20 cellular contexts compared by ENCODE assay signal in genomic region chr5:80662108-80662507, GRCh38. TPM values are rescaled to one million over a fixed set of nuclear protein-coding genes. Genes with fewer than 3 reads are reported as not detected.
A peak's percentile ranks its signal among the peaks of the same experiment; 100 is the strongest.
DNase-seq lines count a peak whose midpoint lies in the region; ATAC-seq lines count a peak whose summit lies in the region.
"Had no signal": no experiment of that assay in that cellular context is flagged by ENCODE, and none has a peak within 500 bp of the region (broad histone marks: within the 10 kb centered on the region; RNA-seq: fewer than 3 reads in every experiment).

No MANE protein-coding gene starts in this region.

- H3K27ac ChIP-seq in epithelial cell of prostate: peak overlapping the region; percentile 76
- no peak overlapping the region for H3K27ac ChIP-seq in caudate nucleus (ENCODE audit: low read depth, low read length)
- H3K27ac ChIP-seq: A549 had no signal

- H3K27ac Mint-ChIP-seq in activated naive CD8-positive, alpha-beta T cell treated with anti-CD3 and anti-CD28 coated beads, Interleukin-2, amount 50 U/mL, for 24 hours: no peak overlapping the region
- H3K27ac Mint-ChIP-seq in activated naive CD8-positive, alpha-beta T cell treated with anti-CD3 and anti-CD28 coated beads for 36 hours: no peak overlapping the region
- peak overlapping the region in 1 of 2 donors; percentile 80 for H3K27ac Mint-ChIP-seq in stimulated activated naive CD8-positive, alpha-beta T cell treated with anti-CD3 and anti-CD28 coated beads, Interleukin-15, amount 100 ng/mL, for 72 hours

- H3K4me1 Mint-ChIP-seq in activated naive CD8-positive, alpha-beta T cell treated with anti-CD3 and anti-CD28 coated beads, Interleukin-2, amount 50 U/mL, for 24 hours: peaks cover 31% of the 10 kb centered on the region
- peaks cover 12% of the 10 kb centered on the region for H3K4me1 Mint-ChIP-seq in activated naive CD8-positive, alpha-beta T cell treated with anti-CD3 and anti-CD28 coated beads for 36 hours
- H3K4me1 Mint-ChIP-seq in stimulated activated naive CD8-positive, alpha-beta T cell treated with anti-CD3 and anti-CD28 coated beads, Interleukin-15, amount 100 ng/mL, for 72 hours: peaks cover 23% of the 10 kb centered on the region

- H3K36me3 Mint-ChIP-seq in activated naive CD8-positive, alpha-beta T cell treated with anti-CD3 and anti-CD28 coated beads, Interleukin-2, amount 50 U/mL, for 24 hours (ENCODE audit: low read depth): peaks cover 68% of the 10 kb centered on the region
- H3K36me3 Mint-ChIP-seq in activated naive CD8-positive, alpha-beta T cell treated with anti-CD3 and anti-CD28 coated beads for 36 hours: peaks cover 58% of the 10 kb centered on the region

- peak; percentile 57 for ATAC-seq in activated naive CD8-positive, alpha-beta T cell treated with anti-CD3 and anti-CD28 coated beads, Interleukin-2, amount 50 U/mL, for 24 hours
- ATAC-seq in stimulated activated naive CD8-positive, alpha-beta T cell treated with anti-CD3 and anti-CD28 coated beads, Interleukin-15, amount 100 ng/mL, for 72 hours: peak; percentile 80
- ATAC-seq in HG03432 (IDR thresholded peaks at IDR 0.05; ENCODE audit: unreplicated experiment): no peak
- ATAC-seq: A549, Panc1 had no signal

- H3K27me3 Mint-ChIP-seq in activated naive CD8-positive, alpha-beta T cell treated with anti-CD3 and anti-CD28 coated beads, Interleukin-2, amount 50 U/mL, for 24 hours: no peaks in the 10 kb centered on the region
- H3K27me3 Mint-ChIP-seq in activated naive CD8-positive, alpha-beta T cell treated with anti-CD3 and anti-CD28 coated beads for 36 hours: no peaks in the 10 kb centered on the region
- no peaks in the 10 kb centered on the region for H3K27me3 Mint-ChIP-seq in stimulated activated naive CD8-positive, alpha-beta T cell treated with anti-CD3 and anti-CD28 coated beads, Interleukin-15, amount 100 ng/mL, for 72 hours

- H3K4me3 Mint-ChIP-seq in activated naive CD8-positive, alpha-beta T cell treated with anti-CD3 and anti-CD28 coated beads, Interleukin-2, amount 50 U/mL, for 24 hours: no peak overlapping the region
- no peak overlapping the region for H3K4me3 Mint-ChIP-seq in activated naive CD8-positive, alpha-beta T cell treated with anti-CD3 and anti-CD28 coated beads for 36 hours
- H3K4me3 Mint-ChIP-seq in stimulated activated naive CD8-positive, alpha-beta T cell treated with anti-CD3 and anti-CD28 coated beads, Interleukin-15, amount 100 ng/mL, for 72 hours: no peak overlapping the region

- DNase-seq in activated naive CD8-positive, alpha-beta T cell treated with anti-CD3 and anti-CD28 coated beads, Interleukin-2, amount 50 U/mL, for 24 hours: no peak
- no peak for DNase-seq in activated naive CD8-positive, alpha-beta T cell treated with anti-CD3 and anti-CD28 coated beads for 36 hours
- DNase-seq in RKO (ENCODE audit: low spot score) (peak; percentile 63), epithelial cell of prostate (ENCODE audit: low read depth, low spot score) (no peak), COLO829 (ENCODE audit: low spot score) (no peak), caudate nucleus (lab: John Stamatoyannopoulos, UW) (no peak)
- DNase-seq in stimulated activated naive CD8-positive, alpha-beta T cell treated with anti-CD3 and anti-CD28 coated beads, Interleukin-15, amount 100 ng/mL, for 72 hours: no peak
- DNase-seq: C1 segment of cervical spinal cord, DMS 273 treated with DMSO at 0.1 percent for 48 hours, GF-D8, NCI-H1417 treated with DMSO at 0.1 percent for 48 hours, NCI-H1930, NCI-H2171, NCI-H446 treated with DMSO at 0.1 percent for 48 hours, NCI-H774, SHP77, SK-N-SH had no signal

- no peaks in the 10 kb centered on the region for H3K9me3 Mint-ChIP-seq in activated naive CD8-positive, alpha-beta T cell treated with anti-CD3 and anti-CD28 coated beads, Interleukin-2, amount 50 U/mL, for 24 hours
- H3K9me3 Mint-ChIP-seq in activated naive CD8-positive, alpha-beta T cell treated with anti-CD3 and anti-CD28 coated beads for 36 hours: no peaks in the 10 kb centered on the region
- no peaks in the 10 kb centered on the region for H3K9me3 Mint-ChIP-seq in stimulated activated naive CD8-positive, alpha-beta T cell treated with anti-CD3 and anti-CD28 coated beads, Interleukin-15, amount 100 ng/mL, for 72 hours

RNA-seq across cellular contexts. Expression of gene DHFR, which starts 7.3 kb away (rescaled TPM):
- total RNA-seq in activated naive CD8-positive, alpha-beta T cell treated with anti-CD3 and anti-CD28 coated beads for 36 hours: 100 to 1,000 TPM; 110 to 112 TPM

RNA-seq across cellular contexts. Expression of gene MSH3, which starts 7.7 kb away (rescaled TPM):
- 10 to 100 TPM; 22.6 to 22.9 TPM for total RNA-seq in activated naive CD8-positive, alpha-beta T cell treated with anti-CD3 and anti-CD28 coated beads for 36 hours
